In genomic region chr5:6446626-6447309, GRCh38 we compare ENCODE assay signal across 2 cellular contexts.
TF ChIP-seq lines count a peak whose summit lies in the region.

No MANE protein-coding gene starts in this region.

TF ChIP-seq in HEK293, 187 proteins besides CTCF, POLR2A, EP300 and RAD21:
- no peak for TF ChIP-seq ZNF24 (tag by site-specific recombination; IDR thresholded peaks at IDR 0.05)
- TF ChIP-seq ZNF174 (tag by site-specific recombination; IDR thresholded peaks at IDR 0.05), result no peak
- no peak for TF ChIP-seq AEBP2 (tag by site-specific recombination; IDR thresholded peaks at IDR 0.05; ENCODE audit: borderline replicate concordance)
- no peak for TF ChIP-seq KLF17 (tag by site-specific recombination; IDR thresholded peaks at IDR 0.05)
- no peak for TF ChIP-seq ZNF239 (tag by site-specific recombination; IDR thresholded peaks at IDR 0.05)
- TF ChIP-seq HIC1 (tag by site-specific recombination; IDR thresholded peaks at IDR 0.05), result no peak
- TF ChIP-seq ZNF514 (tag by site-specific recombination; IDR thresholded peaks at IDR 0.05), result no peak
- no peak for TF ChIP-seq ZNF426 (tag by site-specific recombination; IDR thresholded peaks at IDR 0.05)
- no peak for TF ChIP-seq SALL2 (tag by site-specific recombination; IDR thresholded peaks at IDR 0.05; ENCODE audit: borderline replicate concordance)
- peak; percentile 21; the same call in 1 of the 2 replicates for TF ChIP-seq OSR2 (tag by site-specific recombination; IDR thresholded peaks at IDR 0.05)
- 0 out of 2 replicates have a peak, but pooled peaks have one; percentile 40 for TF ChIP-seq REST (tag by site-specific recombination; IDR thresholded peaks at IDR 0.05)
- no peak for TF ChIP-seq ZNF704 (tag by site-specific recombination; IDR thresholded peaks at IDR 0.05)
- no peak for TF ChIP-seq ZNF202 (tag by site-specific recombination; IDR thresholded peaks at IDR 0.05; ENCODE audit: borderline replicate concordance)
- no peak for TF ChIP-seq ZNF16 (tag by site-specific recombination; IDR thresholded peaks at IDR 0.05; ENCODE audit: low read depth)
- no peak for TF ChIP-seq ZNF335 (tag by site-specific recombination; conservative IDR thresholded peaks at IDR 0.05)

TF ChIP-seq in K562, 482 proteins besides CTCF, POLR2A, EP300 and RAD21:
- TF ChIP-seq SP2 (IDR thresholded peaks at IDR 0.05; ENCODE audit: extremely low read depth, low read depth, low read length, poor library complexity, severe bottlenecking) (no peak), ZKSCAN1 (IDR thresholded peaks at IDR 0.05; ENCODE audit: low read depth, low read length) (no peak), MCM7 (IDR thresholded peaks at IDR 0.05) (no peak)
